1 cellular context compared by ENCODE assay signal in genomic region chr16:56551796-56552738, GRCh38.
TF ChIP-seq lines count a peak whose summit lies in the region.

No MANE protein-coding gene starts in this region.

TF ChIP-seq in HEK293, 187 proteins besides CTCF, POLR2A, EP300 and RAD21 (continued from another document):
- peak; percentile 74 for TF ChIP-seq ZNF449 (tag by site-specific recombination; IDR thresholded peaks at IDR 0.05)
